In genomic region chr19:5692785-5693194, GRCh38 we compare ENCODE assay signal across 11 cellular contexts. TPM values are rescaled to one million over a fixed set of nuclear protein-coding genes. Genes with fewer than 3 reads are reported as not detected.
A peak's percentile ranks its signal among the peaks of the same experiment; 100 is the strongest.
DNase-seq lines count a peak whose midpoint lies in the region; ATAC-seq, FAIRE-seq and TF ChIP-seq lines count a peak whose summit lies in the region.
"Had no signal": no experiment of that assay in that cellular context is flagged by ENCODE, and none has a peak within 500 bp of the region (broad histone marks: within the 10 kb centered on the region; RNA-seq: fewer than 3 reads in every experiment).

No MANE protein-coding gene starts in this region.

- no peak overlapping the region for H3K4me2 ChIP-seq in endothelial cell of umbilical vein (ENCODE audit: insufficient read depth, low read length)

- no peak for FAIRE-seq in endothelial cell of umbilical vein (lab: Jason Lieb, UNC)

- H3K4me1 ChIP-seq in endothelial cell of umbilical vein (ENCODE audit: control insufficient read depth, extremely low read depth, insufficient read depth, low read length) (peaks cover 8% of the 10 kb centered on the region), upper lobe of right lung (peaks cover 9% of the 10 kb centered on the region)

- POLR2A ChIA-PET in RWPE1 (lab: Yijun Ruan, JAX; ENCODE audit: low non-redundant PET) (no interaction called here), endothelial cell of umbilical vein (lab: Charles Lee) (no interaction called here)

- intact Hi-C loops in endothelial cell of umbilical vein (cut with micrococcal nuclease) = no loop called here
- intact Hi-C loops in upper lobe of right lung (cut with DNase I) = no loop called here

- peak; percentile 27 for DNase-seq in stimulated activated CD4-positive, alpha-beta T cell treated with anti-CD3 and anti-CD28 coated beads, Interleukin-12 subunit alpha, Interleukin-12 subunit beta, amount 100 ng/mL, for 4 hours
- DNase-seq in stimulated activated CD4-positive, alpha-beta T cell treated with anti-CD3 and anti-CD28 coated beads, Interleukin-4, amount 100 ng/mL, for 1 hour = no peak
- DNase-seq in RWPE1 (ENCODE audit: low spot score) (no peak), endothelial cell of umbilical vein (ENCODE audit: low read depth, low spot score) (no peak), upper lobe of right lung (peak; percentile 54), ACHN (no peak)
- DNase-seq: NCI-H187 treated with DMSO at 0.1 percent for 48 hours had no signal

- no peaks in the 10 kb centered on the region for H3K27me3 ChIP-seq in endothelial cell of umbilical vein (ENCODE audit: control insufficient read depth in 2 of 2, insufficient read depth in 2 of 2, low read length in 2 of 2)
- no peaks in the 10 kb centered on the region for H3K27me3 ChIP-seq in upper lobe of right lung

- H3K36me3 ChIP-seq in endothelial cell of umbilical vein (ENCODE audit: control insufficient read depth in 2 of 2, extremely low read depth in 1 of 2, insufficient read depth in 2 of 2, low read length in 2 of 2) (peaks cover 8 to 45% of the 10 kb centered on the region in 2 experiments), upper lobe of right lung (peaks cover 56% of the 10 kb centered on the region)

- TF ChIP-seq CTCF in RWPE1 (conservative IDR thresholded peaks at IDR 0.05; ENCODE audit: low read depth) (no peak), endothelial cell of umbilical vein (IDR thresholded peaks at IDR 0.05; ENCODE audit: extremely low read depth in 1 of 2, insufficient read depth in 1 of 2, low read depth in 1 of 2, low read length in 2 of 2) (no peak), upper lobe of right lung (IDR thresholded peaks at IDR 0.05) (no peak)

- BruUV-seq in endothelial cell of umbilical vein (replicated peaks; lab: Mats Ljungman, UMichigan) = no TSS peak

- CTCF ChIA-PET in RWPE1 (lab: Yijun Ruan, JAX) (interaction anchor here (0.6 to 0.7 kb wide), 2 partner anchors 48 to 207 kb away, joined by 3 to 8 read pairs; no protein-coding TSS in a partner anchor), endothelial cell of umbilical vein (lab: Charles Lee) (no interaction called here)

- no peak overlapping the region for H3K9ac ChIP-seq in endothelial cell of umbilical vein (replicated peaks; ENCODE audit: extremely low read depth, insufficient read depth, low read length)

- H3K4me3 ChIP-seq in endothelial cell of umbilical vein (replicated peaks in 1 of 3; ENCODE audit: insufficient read depth in 1 of 3, low read depth in 1 of 3, low read length in 3 of 3) = no peak overlapping the region
- H3K4me3 ChIP-seq in upper lobe of right lung = no peak overlapping the region

- no peaks in the 10 kb centered on the region for H4K20me1 ChIP-seq in endothelial cell of umbilical vein (replicated peaks; ENCODE audit: control insufficient read depth, extremely low read depth, insufficient read depth, low read length)

- H2AFZ ChIP-seq in endothelial cell of umbilical vein (ENCODE audit: low read depth, low read length) = no peak overlapping the region

- dilution Hi-C loops in endothelial cell of umbilical vein (cut with MboI; ENCODE audit: extremely low pct_ligation_motif_present, low sequenced_read_pairs) = no loop called here

- ATAC-seq in upper lobe of right lung (no peak), GM21528 (IDR thresholded peaks at IDR 0.05; ENCODE audit: low FRiP score, unreplicated experiment) (no peak), HG03469 (IDR thresholded peaks at IDR 0.05; ENCODE audit: unreplicated experiment) (no peak)

- in situ Hi-C loops in ACHN (cut with HindIII; ENCODE audit: low pct_ligation_motif_present, low pct_unique_long_range_greater_than_20kb, low sequenced_read_pairs) = no loop called here

- no peak for TF ChIP-seq POLR2A in endothelial cell of umbilical vein (IDR thresholded peaks at IDR 0.05; ENCODE audit: low read depth, low read length)

- H3K9me3 ChIP-seq in endothelial cell of umbilical vein (replicated peaks; ENCODE audit: control insufficient read depth, insufficient read depth, low read length) (no peaks in the 10 kb centered on the region), upper lobe of right lung (no peaks in the 10 kb centered on the region)

- H3K27ac ChIP-seq in RWPE1 (peak overlapping the region; percentile 94), endothelial cell of umbilical vein (ENCODE audit: insufficient read depth, low read depth, low read length) (no peak overlapping the region), upper lobe of right lung (no peak overlapping the region)

- peaks cover 52% of the 10 kb centered on the region for H3K79me2 ChIP-seq in endothelial cell of umbilical vein (ENCODE audit: control insufficient read depth, insufficient read depth, low read length)

- no peaks in the 10 kb centered on the region for H3K9me1 ChIP-seq in endothelial cell of umbilical vein (replicated peaks; ENCODE audit: control insufficient read depth, extremely low read depth, insufficient read depth, low read length)

TF ChIP-seq in endothelial cell of umbilical vein, 7 proteins besides CTCF, POLR2A, EP300 and RAD21:
- no peak for TF ChIP-seq GATA2 (IDR thresholded peaks at IDR 0.05; ENCODE audit: insufficient read depth, insufficient read length, low read depth, low read length)
- TF ChIP-seq POLR2AphosphoS5 (IDR thresholded peaks at IDR 0.05; ENCODE audit: insufficient read depth, low read depth, low read length) = peak; percentile 65

RNA-seq across cellular contexts. Expression of gene RPL36, which starts 2.7 kb away (rescaled TPM):
- 944 and 1,033 TPM in 2 replicates for total RNA-seq in endothelial cell of umbilical vein
- polyA plus RNA-seq in endothelial cell of umbilical vein = 835 and 1,084 TPM in 2 replicates
- 561 and 877 TPM in 2 replicates for polyA plus RNA-seq in endothelial cell of umbilical vein (2011; cell fraction: cytosol; rRNA removed)
- 224 and 232 TPM in 2 replicates for polyA plus RNA-seq in endothelial cell of umbilical vein (2011; cell fraction: nucleus; rRNA removed)
- 1,177 and 1,852 TPM in 2 replicates for polyA plus RNA-seq in endothelial cell of umbilical vein (2012)
- polyA minus RNA-seq in endothelial cell of umbilical vein = 208 and 264 TPM in 2 replicates
- polyA minus RNA-seq in endothelial cell of umbilical vein (2011; cell fraction: cytosol; rRNA and poly(A)+ RNA removed) = 889 TPM
- 50.3 and 106 TPM in 2 replicates for polyA minus RNA-seq in endothelial cell of umbilical vein (2011; cell fraction: nucleus; rRNA and poly(A)+ RNA removed)
- total RNA-seq in upper lobe of right lung = 564 TPM

RNA-seq across cellular contexts. Expression of gene HSD11B1L, which starts 12.0 kb away (rescaled TPM):
- total RNA-seq in endothelial cell of umbilical vein (4.4 and 5.0 TPM in 2 replicates), upper lobe of right lung (6.6 TPM)
- polyA plus RNA-seq in endothelial cell of umbilical vein = 9.1 and 10.2 TPM in 2 replicates
- polyA plus RNA-seq in endothelial cell of umbilical vein (2011; cell fraction: cytosol; rRNA removed) = 4.9 and 6.1 TPM in 2 replicates
- 4.1 and 4.4 TPM in 2 replicates for polyA plus RNA-seq in endothelial cell of umbilical vein (2011; cell fraction: nucleus; rRNA removed)
- 4.2 and 11.2 TPM in 2 replicates for polyA plus RNA-seq in endothelial cell of umbilical vein (2012)
- polyA minus RNA-seq in endothelial cell of umbilical vein = 2.0 and 2.1 TPM in 2 replicates
- polyA minus RNA-seq in endothelial cell of umbilical vein (2011; cell fraction: cytosol; rRNA and poly(A)+ RNA removed) = not detected
- polyA minus RNA-seq in endothelial cell of umbilical vein (2011; cell fraction: nucleus; rRNA and poly(A)+ RNA removed) = 2.3 TPM in 1 of 2 replicates, not detected in the other

RNA-seq across cellular contexts. Expression of gene MICOS13, which starts 12.5 kb away (rescaled TPM):
- total RNA-seq in endothelial cell of umbilical vein (53.0 and 55.3 TPM in 2 replicates), upper lobe of right lung (48.3 TPM)
- polyA plus RNA-seq in endothelial cell of umbilical vein = 86.1 and 115 TPM in 2 replicates
- 38.6 and 56.1 TPM in 2 replicates for polyA plus RNA-seq in endothelial cell of umbilical vein (2011; cell fraction: cytosol; rRNA removed)
- polyA plus RNA-seq in endothelial cell of umbilical vein (2011; cell fraction: nucleus; rRNA removed) = 12.5 and 16.9 TPM in 2 replicates
- polyA plus RNA-seq in endothelial cell of umbilical vein (2012) = 41.0 and 68.2 TPM in 2 replicates
- 11.8 and 15.2 TPM in 2 replicates for polyA minus RNA-seq in endothelial cell of umbilical vein
- 14.3 TPM for polyA minus RNA-seq in endothelial cell of umbilical vein (2011; cell fraction: cytosol; rRNA and poly(A)+ RNA removed)
- 2.9 and 4.7 TPM in 2 replicates for polyA minus RNA-seq in endothelial cell of umbilical vein (2011; cell fraction: nucleus; rRNA and poly(A)+ RNA removed)

RNA-seq across cellular contexts. Expression of gene LONP1, which starts 27.2 kb away (rescaled TPM):
- total RNA-seq in endothelial cell of umbilical vein (95.1 and 95.7 TPM in 2 replicates), upper lobe of right lung (79.1 TPM)
- polyA plus RNA-seq in endothelial cell of umbilical vein = 70.0 and 89.2 TPM in 2 replicates
- 41.1 and 58.7 TPM in 2 replicates for polyA plus RNA-seq in endothelial cell of umbilical vein (2011; cell fraction: cytosol; rRNA removed)
- 98.8 and 102 TPM in 2 replicates for polyA plus RNA-seq in endothelial cell of umbilical vein (2011; cell fraction: nucleus; rRNA removed)
- 50.8 and 65.0 TPM in 2 replicates for polyA plus RNA-seq in endothelial cell of umbilical vein (2012)
- polyA minus RNA-seq in endothelial cell of umbilical vein = 35.4 and 48.9 TPM in 2 replicates
- 67.5 TPM for polyA minus RNA-seq in endothelial cell of umbilical vein (2011; cell fraction: cytosol; rRNA and poly(A)+ RNA removed)
- polyA minus RNA-seq in endothelial cell of umbilical vein (2011; cell fraction: nucleus; rRNA and poly(A)+ RNA removed) = 23.9 and 39.0 TPM in 2 replicates

RNA-seq across cellular contexts. Expression of gene CATSPERD, which starts 27.6 kb away (rescaled TPM):
- total RNA-seq in endothelial cell of umbilical vein = not detected in 2 replicates
- not detected in 2 replicates for polyA plus RNA-seq in endothelial cell of umbilical vein
- not detected in 2 replicates for polyA plus RNA-seq in endothelial cell of umbilical vein (2011; cell fraction: cytosol; rRNA removed)
- not detected in 2 replicates for polyA plus RNA-seq in endothelial cell of umbilical vein (2011; cell fraction: nucleus; rRNA removed)
- polyA plus RNA-seq in endothelial cell of umbilical vein (2012) = not detected in 2 replicates
- not detected in 2 replicates for polyA minus RNA-seq in endothelial cell of umbilical vein
- not detected for polyA minus RNA-seq in endothelial cell of umbilical vein (2011; cell fraction: cytosol; rRNA and poly(A)+ RNA removed)
- polyA minus RNA-seq in endothelial cell of umbilical vein (2011; cell fraction: nucleus; rRNA and poly(A)+ RNA removed) = not detected in 2 replicates
- not detected for total RNA-seq in upper lobe of right lung
- total RNA-seq: fibroblast of villous mesenchyme; T-helper 2 cell treated with Interferon-gamma antibody and Interleukin-4, amounts not matched to agents 100 ng/mL and 5 ng/mL, for 36 hours had no signal

Comparison
In these comparisons a context has a peak if more than half of its experiments do, and no peak if none do; other contexts are left out.
1. DNase-seq: peak in stimulated activated CD4-positive, alpha-beta T cell treated with anti-CD3 and anti-CD28 coated beads, Interleukin-12 subunit alpha, Interleukin-12 subunit beta, amount 100 ng/mL, for 4 hours (single experiment) and upper lobe of right lung (single experiment); none in stimulated activated CD4-positive, alpha-beta T cell treated with anti-CD3 and anti-CD28 coated beads, Interleukin-4, amount 100 ng/mL, for 1 hour (single experiment), RWPE1 (single experiment), endothelial cell of umbilical vein (single experiment) and ACHN (single experiment).